Comparison of ENCODE assay signal across 8 cellular contexts in genomic region chr9:137451264-137451975, GRCh38. TPM values are rescaled to one million over a fixed set of nuclear protein-coding genes. Genes with fewer than 3 reads are reported as not detected.
DNase-seq lines count a peak whose midpoint lies in the region; ATAC-seq, FAIRE-seq and TF ChIP-seq lines count a peak whose summit lies in the region.
"Not testable (repeated sequence)": the region's sequence is repeated elsewhere in the genome, so short reads cannot be mapped to it uniquely, and the experiment has no call there.
"Had no signal": no experiment of that assay in that cellular context is flagged by ENCODE, and none has a peak within 500 bp of the region (broad histone marks: within the 10 kb centered on the region; RNA-seq: fewer than 3 reads in every experiment).

No MANE protein-coding gene starts in this region.

- WGBS in K562 (ENCODE audit: insufficient coverage, low coverage, missing lambda C conversion rate), result no CpG with 5 or more reads among the region's 28 CpGs

- H3K4me1 ChIP-seq in CD4-positive, CD25-positive, alpha-beta regulatory T cell (ENCODE audit: control insufficient read depth, insufficient read depth, low read length, poor library complexity, severe bottlenecking), result peaks cover 52% of the 10 kb centered on the region
- peaks cover 7 to 84% of the 10 kb centered on the region in 2 experiments for H3K4me1 ChIP-seq in K562 (replicated peaks in 1 of 2; ENCODE audit: control insufficient read depth in 2 of 2, insufficient read depth in 2 of 2, low read length in 2 of 2)
- peaks cover 27 to 48% of the 10 kb centered on the region in 2 donors for H3K4me1 ChIP-seq in naive thymus-derived CD4-positive, alpha-beta T cell (ENCODE audit: control insufficient read depth in 2 of 2, insufficient read depth in 2 of 2, low read length in 2 of 2)

- not testable (repeated sequence) for TF ChIP-seq RAD21 in K562 (CRISPR knock-in tag; conservative IDR thresholded peaks at IDR 0.05 in 1 of 2, IDR thresholded peaks at IDR 0.05 in 1 of 2)

- POLR2A ChIA-PET in K562 (lab: Yijun Ruan, JAX); naive thymus-derived CD4-positive, alpha-beta T cell (lab: Charles Lee): not testable (repeated sequence)

- ATAC-seq in CD4-positive, CD25-positive, alpha-beta regulatory T cell (ENCODE audit: low read depth in 2 of 2); activated T-cell treated with anti-CD3 and anti-CD28 coated beads, Interleukin-2, amount 50 U/mL, for 4 hours; K562; Right ventricle myocardium superior (ENCODE audit: poor library complexity); naive thymus-derived CD4-positive, alpha-beta T cell: not testable (repeated sequence)

- H3K4me1 Mint-ChIP-seq in CD4-positive, CD25-positive, alpha-beta regulatory T cell, result peaks cover 0 to 55% (median 7%) of the 10 kb centered on the region in 4 donors
- peaks cover 33% of the 10 kb centered on the region for H3K4me1 Mint-ChIP-seq in activated T-cell treated with anti-CD3 and anti-CD28 coated beads, Interleukin-2, amount 50 U/mL, for 4 hours (ENCODE audit: low read depth)
- peaks cover 12 to 78% (median 44%) of the 10 kb centered on the region in 7 donors for H3K4me1 Mint-ChIP-seq in naive thymus-derived CD4-positive, alpha-beta T cell

- H2AFZ ChIP-seq in K562 (ENCODE audit: low read depth, low read length), result not testable (repeated sequence)

- TF ChIP-seq EP300 in K562 (IDR thresholded peaks at IDR 0.05; ENCODE audit: low read length), result not testable (repeated sequence)

- not testable (repeated sequence) for H3K9me1 ChIP-seq in K562 (ENCODE audit: control insufficient read depth, insufficient read depth, low read length)

- not testable (repeated sequence) for H3K27me3 Mint-ChIP-seq in CD4-positive, CD25-positive, alpha-beta regulatory T cell; activated T-cell treated with anti-CD3 and anti-CD28 coated beads, Interleukin-2, amount 50 U/mL, for 4 hours (ENCODE audit: low read depth); naive thymus-derived CD4-positive, alpha-beta T cell

- FAIRE-seq in K562 (lab: Jason Lieb, UNC), result peak; percentile 86

- H3K36me3 Mint-ChIP-seq in CD4-positive, CD25-positive, alpha-beta regulatory T cell; activated T-cell treated with anti-CD3 and anti-CD28 coated beads, Interleukin-2, amount 50 U/mL, for 4 hours (ENCODE audit: insufficient read depth): not testable (repeated sequence)
- H3K36me3 Mint-ChIP-seq in naive thymus-derived CD4-positive, alpha-beta T cell, result peaks cover 0 to 14% (median 0%) of the 10 kb centered on the region in 5 donors

- not testable (repeated sequence) for H3K4me3 ChIP-seq in CD4-positive, CD25-positive, alpha-beta regulatory T cell (ENCODE audit: low read depth, low read length); K562; naive thymus-derived CD4-positive, alpha-beta T cell (ENCODE audit: low read length)

- H3K27ac Mint-ChIP-seq in CD4-positive, CD25-positive, alpha-beta regulatory T cell, result peak overlapping the region in 1 of 3 donors; percentile 52
- peak overlapping the region in 5 of 9 donors; percentile 64 to 97 (median 86) for H3K27ac Mint-ChIP-seq in naive thymus-derived CD4-positive, alpha-beta T cell

- not testable (repeated sequence) for H3K4me2 ChIP-seq in K562 (ENCODE audit: insufficient read depth, low read length)

- CTCF ChIA-PET in K562 (lab: Yijun Ruan, JAX; ENCODE audit: low intra/inter-chr PET ratio); naive thymus-derived CD4-positive, alpha-beta T cell (lab: Charles Lee): not testable (repeated sequence)

- in situ Hi-C loops in K562 (cut with MboI), result not testable (repeated sequence)

- not testable (repeated sequence) for TF ChIP-seq CTCF in K562 (IDR thresholded peaks at IDR 0.05 in 2 of 3, conservative IDR thresholded peaks at IDR 0.05 in 1 of 3; ENCODE audit: insufficient read depth in 2 of 3, low read depth in 1 of 3, low read length in 3 of 3)

- not testable (repeated sequence) for H3K9me3 ChIP-seq in CD4-positive, CD25-positive, alpha-beta regulatory T cell (ENCODE audit: control insufficient read depth in 2 of 2, low read length in 2 of 2); K562 (replicated peaks; ENCODE audit: control insufficient read depth, insufficient read depth, low read depth, low read length); naive thymus-derived CD4-positive, alpha-beta T cell (ENCODE audit: control insufficient read depth in 2 of 3, low read length in 3 of 3)

- intact Hi-C loops in K562 (cut with micrococcal nuclease); Right ventricle myocardium superior (cut with DNase I): not testable (repeated sequence)
- intact Hi-C loops in naive thymus-derived CD4-positive, alpha-beta T cell (cut with micrococcal nuclease), result loop anchor here (5.0 to 10.0 kb wide), 2 partner anchors 659 to 1207 kb away; partner anchors contain the start of genes QSOX2 (in 1 of the 2) and TMEM141 (in 1 of the 2)

- peak overlapping the region; percentile 51 for H3K27ac ChIP-seq in CD4-positive, CD25-positive, alpha-beta regulatory T cell (ENCODE audit: insufficient read depth, low read length, poor library complexity, severe bottlenecking)
- H3K27ac ChIP-seq in K562 (ENCODE audit: extremely low read depth, low read depth, low read length), result not testable (repeated sequence)
- peak overlapping the region; percentile 51 for H3K27ac ChIP-seq in naive thymus-derived CD4-positive, alpha-beta T cell (ENCODE audit: low read depth, low read length)

- BruUV-seq in K562 (replicated peaks; lab: Mats Ljungman, UMichigan), result not testable (repeated sequence)

- H3K27me3 ChIP-seq in CD4-positive, CD25-positive, alpha-beta regulatory T cell (ENCODE audit: control insufficient read depth, insufficient read depth, low read length); K562 (ENCODE audit: control insufficient read depth in 2 of 2, insufficient read depth in 2 of 2, low read length in 2 of 2); naive thymus-derived CD4-positive, alpha-beta T cell (ENCODE audit: control insufficient read depth in 2 of 2, insufficient read depth in 2 of 2, low read length in 2 of 2): not testable (repeated sequence)

- not testable (repeated sequence) for H3K79me2 ChIP-seq in K562 (ENCODE audit: control insufficient read depth, insufficient read depth, low read length)

- not testable (repeated sequence) for H3K9me3 Mint-ChIP-seq in CD4-positive, CD25-positive, alpha-beta regulatory T cell; activated T-cell treated with anti-CD3 and anti-CD28 coated beads, Interleukin-2, amount 50 U/mL, for 4 hours; naive thymus-derived CD4-positive, alpha-beta T cell

- not testable (repeated sequence) for H4K20me1 ChIP-seq in K562 (replicated peaks; ENCODE audit: control insufficient read depth, insufficient read depth, low read length)

- DNase-seq in CD4-positive, CD25-positive, alpha-beta regulatory T cell; K562 (ENCODE audit: extremely low read depth in 1 of 4, low spot score in 3 of 4): not testable (repeated sequence)
- DNase-seq in SW480 (ENCODE audit: low spot score) (peak; percentile 71), Right ventricle myocardium superior (peak; percentile 1)
- DNase-seq in activated T-cell treated with anti-CD3 and anti-CD28 coated beads, Interleukin-2, amount 50 U/mL, for 4 hours, result peak; percentile 7
- DNase-seq in naive thymus-derived CD4-positive, alpha-beta T cell, result peak in 1 of 9 donors; percentile 36
- DNase-seq in stimulated activated CD4-positive, alpha-beta T cell treated with anti-CD3 and anti-CD28 coated beads, Interleukin-1b, Interleukin-23, amount 100 ng/mL, for 48 hours, result peak; percentile 1

- H3K9ac ChIP-seq in K562 (ENCODE audit: insufficient read depth in 1 of 2, low read depth in 2 of 2, low read length in 2 of 2), result not testable (repeated sequence)

- H3K36me3 ChIP-seq in CD4-positive, CD25-positive, alpha-beta regulatory T cell (ENCODE audit: control insufficient read depth, insufficient read depth, low read length), result not testable (repeated sequence)
- peaks cover 58% of the 10 kb centered on the region for H3K36me3 ChIP-seq in K562 (ENCODE audit: control insufficient read depth, insufficient read depth, low read length)
- H3K36me3 ChIP-seq in naive thymus-derived CD4-positive, alpha-beta T cell (ENCODE audit: control insufficient read depth in 2 of 3, insufficient read depth in 3 of 3, low read length in 3 of 3), result peaks cover 0 to 15% (median 4%) of the 10 kb centered on the region in 3 experiments

- H3K4me3 Mint-ChIP-seq in CD4-positive, CD25-positive, alpha-beta regulatory T cell, result peak overlapping the region in 1 of 4 donors; percentile 7
- H3K4me3 Mint-ChIP-seq in activated T-cell treated with anti-CD3 and anti-CD28 coated beads, Interleukin-2, amount 50 U/mL, for 4 hours, result not testable (repeated sequence)
- peak overlapping the region in 8 of 10 donors; percentile 41 to 80 (median 68) for H3K4me3 Mint-ChIP-seq in naive thymus-derived CD4-positive, alpha-beta T cell

- not testable (repeated sequence) for TF ChIP-seq POLR2A in K562 (conservative IDR thresholded peaks at IDR 0.05)

RNA-seq across cellular contexts. Expression of gene NSMF, which starts 7.7 kb away (rescaled TPM):
- 109 TPM for total RNA-seq in CD4-positive, CD25-positive, alpha-beta regulatory T cell
- polyA plus RNA-seq in CD4-positive, CD25-positive, alpha-beta regulatory T cell, result 10 to 100 TPM in 2 of 4 donors, 1 to 10 TPM in 2; 9.3 to 14.5 (median 11.8) TPM
- total RNA-seq in activated T-cell treated with anti-CD3 and anti-CD28 coated beads, Interleukin-2, amount 50 U/mL, for 4 hours, result 10 to 100 TPM; 69.5 to 89.1 (median 87.7) TPM
- 47.6 and 128 TPM in 2 replicates for total RNA-seq in K562 (2011; cell fraction: chromatin; rRNA removed; ENCODE audit: low replicate concordance)
- total RNA-seq in K562 (2011; cell fraction: nucleolus; rRNA removed), result 87.2 and 93.1 TPM in 2 replicates
- 47.3 and 58.7 TPM in 2 replicates for total RNA-seq in K562 (2011; cell fraction: nucleoplasm; rRNA removed)
- total RNA-seq in K562 (2014; rRNA removed) (49.2 and 60.0 TPM in 2 replicates), K562 (2014; rRNA removed; fragmentation: Illumina TruSeq; extraction: Trizol) (24.4 and 29.3 TPM in 2 replicates), K562 (2015; rRNA removed; fragmentation: Illumina TruSeq; extraction: Trizol) (28.2 and 29.1 TPM in 2 replicates), K562 (2021) (72.0 and 74.5 TPM in 2 replicates), Right ventricle myocardium superior (10.0 TPM)
- polyA plus RNA-seq in K562 (2011; rRNA removed) (44.9 and 71.8 TPM in 2 replicates), K562 (2014; fragmentation: Illumina TruSeq; extraction: Trizol) (26.4 and 44.1 TPM in 2 replicates), K562 (2014; fragmentation: Nextera tagmentation; extraction: Ambion mirVana) (under 1 TPM; 0.20 to 0.42 TPM), K562 (2014; rRNA removed) (76.3 and 82.7 TPM in 2 replicates)
- polyA plus RNA-seq in K562 (2011; cell fraction: cytosol; rRNA removed), result 59.2 and 114 TPM in 2 replicates
- 244 and 400 TPM in 2 replicates for polyA plus RNA-seq in K562 (2011; cell fraction: nucleus; rRNA removed)
- polyA plus RNA-seq in K562 (2012), result 38.5 and 48.2 TPM in 2 replicates
- 25.2 and 31.9 TPM in 2 replicates for polyA minus RNA-seq in K562 (2011; rRNA and poly(A)+ RNA removed)
- 37.7 and 44.3 TPM in 2 replicates for polyA minus RNA-seq in K562 (2011; cell fraction: cytosol; rRNA and poly(A)+ RNA removed)
- 47.9 and 59.5 TPM in 2 replicates for polyA minus RNA-seq in K562 (2011; cell fraction: nucleus; rRNA and poly(A)+ RNA removed)
- total RNA-seq in naive thymus-derived CD4-positive, alpha-beta T cell, result 10 to 100 TPM; 22.9 to 92.0 (median 57.3) TPM
- polyA plus RNA-seq in naive thymus-derived CD4-positive, alpha-beta T cell, result 10 to 100 TPM; 10.9 to 21.4 TPM

RNA-seq across cellular contexts. Expression of gene ENTPD8, which starts 10.3 kb away (rescaled TPM):
- total RNA-seq in CD4-positive, CD25-positive, alpha-beta regulatory T cell, result not detected
- polyA plus RNA-seq in CD4-positive, CD25-positive, alpha-beta regulatory T cell, result not detected
- total RNA-seq in activated T-cell treated with anti-CD3 and anti-CD28 coated beads, Interleukin-2, amount 50 U/mL, for 4 hours, result not detected
- total RNA-seq in K562 (2011; cell fraction: chromatin; rRNA removed; ENCODE audit: low replicate concordance), result 0.23 and 0.67 TPM in 2 replicates
- 0.50 and 0.53 TPM in 2 replicates for total RNA-seq in K562 (2011; cell fraction: nucleolus; rRNA removed)
- total RNA-seq in K562 (2011; cell fraction: nucleoplasm; rRNA removed), result 0.22 TPM in 1 of 2 replicates, not detected in the other
- total RNA-seq in K562 (2014; rRNA removed) (0.16 and 0.27 TPM in 2 replicates), K562 (2014; rRNA removed; fragmentation: Illumina TruSeq; extraction: Trizol) (not detected in 2 replicates), K562 (2015; rRNA removed; fragmentation: Illumina TruSeq; extraction: Trizol) (0.08 TPM in 1 of 2 replicates, not detected in the other), K562 (2021) (0.13 and 0.18 TPM in 2 replicates), Right ventricle myocardium superior (not detected)
- polyA plus RNA-seq in K562 (2011; rRNA removed) (0.06 and 0.11 TPM in 2 replicates), K562 (2014; fragmentation: Illumina TruSeq; extraction: Trizol) (0.07 TPM in 1 of 2 replicates, not detected in the other), K562 (2014; fragmentation: Nextera tagmentation; extraction: Ambion mirVana) (not detected), K562 (2014; rRNA removed) (0.20 TPM in 1 of 2 replicates, not detected in the other)
- polyA plus RNA-seq in K562 (2011; cell fraction: cytosol; rRNA removed), result 0.04 and 0.27 TPM in 2 replicates
- 0.63 and 1.0 TPM in 2 replicates for polyA plus RNA-seq in K562 (2011; cell fraction: nucleus; rRNA removed)
- 0.12 and 0.16 TPM in 2 replicates for polyA plus RNA-seq in K562 (2012)
- polyA minus RNA-seq in K562 (2011; rRNA and poly(A)+ RNA removed), result not detected in 2 replicates
- polyA minus RNA-seq in K562 (2011; cell fraction: cytosol; rRNA and poly(A)+ RNA removed), result not detected in 2 replicates
- polyA minus RNA-seq in K562 (2011; cell fraction: nucleus; rRNA and poly(A)+ RNA removed), result 0.13 and 0.22 TPM in 2 replicates
- total RNA-seq in naive thymus-derived CD4-positive, alpha-beta T cell, result not detected
- polyA plus RNA-seq in naive thymus-derived CD4-positive, alpha-beta T cell, result not detected
- polyA plus RNA-seq: AG04450 had no signal

RNA-seq across cellular contexts. Expression of gene NOXA1, which starts 28.2 kb away (rescaled TPM):
- total RNA-seq in CD4-positive, CD25-positive, alpha-beta regulatory T cell, result 3.8 TPM
- polyA plus RNA-seq in CD4-positive, CD25-positive, alpha-beta regulatory T cell, result 1 to 10 TPM in 2 of 4 donors, under 1 TPM in 2; 0.83 to 3.3 (median 1.4) TPM
- under 1 TPM; 0.34 to 0.82 (median 0.46) TPM for total RNA-seq in activated T-cell treated with anti-CD3 and anti-CD28 coated beads, Interleukin-2, amount 50 U/mL, for 4 hours
- total RNA-seq in K562 (2011; cell fraction: chromatin; rRNA removed; ENCODE audit: low replicate concordance), result 0.25 and 0.97 TPM in 2 replicates
- total RNA-seq in K562 (2011; cell fraction: nucleolus; rRNA removed), result 1.6 and 1.8 TPM in 2 replicates
- 0.69 and 0.88 TPM in 2 replicates for total RNA-seq in K562 (2011; cell fraction: nucleoplasm; rRNA removed)
- total RNA-seq in K562 (2014; rRNA removed), result 0.33 and 0.50 TPM in 2 replicates
- total RNA-seq in K562 (2014; rRNA removed; fragmentation: Illumina TruSeq; extraction: Trizol), result not detected in 2 replicates
- 0.07 TPM in 1 of 2 replicates, not detected in the other for total RNA-seq in K562 (2015; rRNA removed; fragmentation: Illumina TruSeq; extraction: Trizol)
- 0.63 and 1.2 TPM in 2 replicates for total RNA-seq in K562 (2021)
- polyA plus RNA-seq in K562 (2011; rRNA removed), result 0.11 and 0.22 TPM in 2 replicates
- 0.13 and 0.36 TPM in 2 replicates for polyA plus RNA-seq in K562 (2011; cell fraction: cytosol; rRNA removed)
- 2.8 and 4.7 TPM in 2 replicates for polyA plus RNA-seq in K562 (2011; cell fraction: nucleus; rRNA removed)
- polyA plus RNA-seq in K562 (2012), result 0.34 and 2.4 TPM in 2 replicates
- not detected in 2 replicates for polyA plus RNA-seq in K562 (2014; fragmentation: Illumina TruSeq; extraction: Trizol)
- polyA plus RNA-seq in K562 (2014; fragmentation: Nextera tagmentation; extraction: Ambion mirVana), result not detected
- polyA plus RNA-seq in K562 (2014; rRNA removed), result 0.20 and 0.50 TPM in 2 replicates
- polyA minus RNA-seq in K562 (2011; rRNA and poly(A)+ RNA removed), result not detected in 2 replicates
- not detected in 2 replicates for polyA minus RNA-seq in K562 (2011; cell fraction: cytosol; rRNA and poly(A)+ RNA removed)
- 0.81 and 1.00 TPM in 2 replicates for polyA minus RNA-seq in K562 (2011; cell fraction: nucleus; rRNA and poly(A)+ RNA removed)
- total RNA-seq in Right ventricle myocardium superior, result 1.7 TPM
- total RNA-seq in naive thymus-derived CD4-positive, alpha-beta T cell, result 10 to 100 TPM in 2 of 5 experiments, 1 to 10 TPM in 2, under 1 TPM in 1; 0.94 to 11.1 (median 6.0) TPM
- polyA plus RNA-seq in naive thymus-derived CD4-positive, alpha-beta T cell, result 1 to 10 TPM in 1 of 2 donors, under 1 TPM in 1; 0.73 to 2.6 TPM

RNA-seq across cellular contexts. Expression of gene EXD3, which starts 28.5 kb away (rescaled TPM):
- total RNA-seq in CD4-positive, CD25-positive, alpha-beta regulatory T cell, result 27.3 TPM
- polyA plus RNA-seq in CD4-positive, CD25-positive, alpha-beta regulatory T cell, result 1 to 10 TPM; 4.7 to 7.2 (median 5.7) TPM
- 1 to 10 TPM; 1.7 to 2.8 (median 2.5) TPM for total RNA-seq in activated T-cell treated with anti-CD3 and anti-CD28 coated beads, Interleukin-2, amount 50 U/mL, for 4 hours
- total RNA-seq in K562 (2011; cell fraction: chromatin; rRNA removed; ENCODE audit: low replicate concordance), result 17.3 and 38.8 TPM in 2 replicates
- 26.5 and 29.7 TPM in 2 replicates for total RNA-seq in K562 (2011; cell fraction: nucleolus; rRNA removed)
- total RNA-seq in K562 (2011; cell fraction: nucleoplasm; rRNA removed), result 17.2 and 17.5 TPM in 2 replicates
- total RNA-seq in K562 (2014; rRNA removed) (6.5 and 6.7 TPM in 2 replicates), K562 (2014; rRNA removed; fragmentation: Illumina TruSeq; extraction: Trizol) (1.3 and 1.5 TPM in 2 replicates), K562 (2015; rRNA removed; fragmentation: Illumina TruSeq; extraction: Trizol) (3.3 and 3.4 TPM in 2 replicates), K562 (2021) (11.7 and 12.5 TPM in 2 replicates), Right ventricle myocardium superior (6.9 TPM)
- polyA plus RNA-seq in K562 (2011; rRNA removed) (3.9 and 8.0 TPM in 2 replicates), K562 (2014; fragmentation: Illumina TruSeq; extraction: Trizol) (5.6 and 8.5 TPM in 2 replicates), K562 (2014; fragmentation: Nextera tagmentation; extraction: Ambion mirVana) (under 1 TPM; 0.29 to 0.35 TPM), K562 (2014; rRNA removed) (8.6 and 10.2 TPM in 2 replicates)
- polyA plus RNA-seq in K562 (2011; cell fraction: cytosol; rRNA removed), result 5.1 and 8.7 TPM in 2 replicates
- polyA plus RNA-seq in K562 (2011; cell fraction: nucleus; rRNA removed), result 60.2 and 73.6 TPM in 2 replicates
- polyA plus RNA-seq in K562 (2012), result 7.9 and 18.3 TPM in 2 replicates
- 2.0 and 3.0 TPM in 2 replicates for polyA minus RNA-seq in K562 (2011; rRNA and poly(A)+ RNA removed)
- polyA minus RNA-seq in K562 (2011; cell fraction: cytosol; rRNA and poly(A)+ RNA removed), result 2.3 and 5.6 TPM in 2 replicates
- 6.2 and 8.9 TPM in 2 replicates for polyA minus RNA-seq in K562 (2011; cell fraction: nucleus; rRNA and poly(A)+ RNA removed)
- total RNA-seq in naive thymus-derived CD4-positive, alpha-beta T cell, result 10 to 100 TPM; 11.7 to 27.2 (median 24.7) TPM
- polyA plus RNA-seq in naive thymus-derived CD4-positive, alpha-beta T cell, result 1 to 10 TPM; 3.5 to 7.6 TPM
